ENCODE assay signal across 7 cellular contexts in the genomic region with DNA sequence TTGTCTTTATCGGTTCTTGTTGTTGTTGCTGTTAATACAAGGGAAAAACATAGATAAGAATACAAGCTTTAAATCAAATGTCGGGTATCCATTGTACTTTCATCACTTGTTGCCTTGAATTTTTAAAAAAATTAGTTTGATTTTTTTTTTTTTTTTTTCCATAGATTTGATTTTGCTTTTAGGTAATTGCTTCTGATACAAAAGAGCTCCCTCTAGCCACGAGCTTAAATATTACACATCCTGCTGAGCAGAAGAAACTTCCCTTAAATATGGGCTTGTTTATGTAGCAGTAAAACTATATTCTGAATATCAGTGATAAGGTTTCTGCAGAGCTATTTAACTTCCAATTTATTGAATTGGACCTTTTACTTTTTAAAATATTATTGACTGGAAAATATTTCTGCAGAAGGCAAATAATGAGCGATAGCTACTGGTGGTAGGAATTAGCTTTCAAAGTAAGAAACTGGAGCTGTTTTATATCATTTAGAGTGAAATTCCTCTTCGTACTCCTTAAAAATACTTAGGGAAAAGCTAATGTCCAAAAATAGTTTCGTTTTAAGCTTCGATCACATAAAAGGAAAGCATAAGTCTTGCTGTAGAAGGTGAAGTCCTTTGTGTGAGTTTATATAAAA.
DNase-seq lines count a peak whose midpoint lies in the region; TF ChIP-seq lines count a peak whose summit lies in the region.

No MANE protein-coding gene starts in this region.

- no peak overlapping the region for H3K4me3 ChIP-seq in HAP-1
- H3K4me3 ChIP-seq in esophagus squamous epithelium, result no peak overlapping the region
- no peak overlapping the region for H3K4me3 ChIP-seq in smooth muscle cell

- no peak overlapping the region for H3K27ac ChIP-seq in esophagus squamous epithelium
- H3K27ac ChIP-seq in smooth muscle cell (ENCODE audit: low read depth), result no peak overlapping the region

- H3K36me3 ChIP-seq in HAP-1 (replicated peaks), result no peaks in the 10 kb centered on the region
- no peaks in the 10 kb centered on the region for H3K36me3 ChIP-seq in esophagus squamous epithelium
- no peaks in the 10 kb centered on the region for H3K36me3 ChIP-seq in smooth muscle cell (ENCODE audit: low read depth)

- H3K4me1 ChIP-seq in HAP-1 (no peaks in the 10 kb centered on the region), esophagus squamous epithelium (no peaks in the 10 kb centered on the region), smooth muscle cell (ENCODE audit: low read depth) (no peaks in the 10 kb centered on the region)

- H3K9me3 ChIP-seq in HAP-1 (no peaks in the 10 kb centered on the region), esophagus squamous epithelium (no peaks in the 10 kb centered on the region), smooth muscle cell (replicated peaks; ENCODE audit: low read depth) (peaks cover 6% of the 10 kb centered on the region)

- H3F3A ChIP-seq in smooth muscle cell (ENCODE audit: low read depth), result no peaks in the 10 kb centered on the region

- no peaks in the 10 kb centered on the region for H3K27me3 ChIP-seq in HAP-1 (ENCODE audit: low read depth)
- no peaks in the 10 kb centered on the region for H3K27me3 ChIP-seq in esophagus squamous epithelium
- H3K27me3 ChIP-seq in smooth muscle cell (ENCODE audit: low read depth), result no peaks in the 10 kb centered on the region

- peak; percentile 53 for TF ChIP-seq CTCF in GM10248 (IDR thresholded peaks at IDR 0.05; ENCODE audit: control extremely low read depth, extremely low read depth, low read depth, missing control alignments)
- TF ChIP-seq CTCF in esophagus squamous epithelium (IDR thresholded peaks at IDR 0.05), result peak in 4 of 6 experiments; percentile 9 to 41 (median 35)
- TF ChIP-seq CTCF in smooth muscle cell (IDR thresholded peaks at IDR 0.05; ENCODE audit: borderline replicate concordance, insufficient read depth, poor library complexity, severe bottlenecking), result peak; percentile 70

- intact Hi-C loops in esophagus squamous epithelium (cut with DNase I), result no loop called here

- CTCF ChIA-PET in GM10248 (lab: Yijun Ruan, JAX), result interaction anchor here (1.1 to 3.5 kb wide), 5 partner anchors 10 to 1139 kb away, joined by 3 to 15 read pairs (median 5); no protein-coding TSS in a partner anchor

- POLR2A ChIA-PET in GM10248 (lab: Yijun Ruan, JAX), result no interaction called here

- no peak overlapping the region for H3K4me2 ChIP-seq in smooth muscle cell

- WGBS in esophagus squamous epithelium, 2 donors, result 49 to 60% methylated on average over 7 of the region's 7 CpGs
- WGBS in smooth muscle cell (ENCODE audit: low lambda C conversion rate), result 55% methylated on average over 7 of the region's 7 CpGs

- no peak overlapping the region for H3K9ac ChIP-seq in smooth muscle cell (ENCODE audit: low read depth)

- in situ Hi-C loops in HAP-1 (cut with MboI; ENCODE audit: low sequenced_read_pairs), result no loop called here

- TF ChIP-seq POLR2A in esophagus squamous epithelium (IDR thresholded peaks at IDR 0.05), result no peak

- H3K79me2 ChIP-seq in smooth muscle cell (ENCODE audit: low read depth), result no peaks in the 10 kb centered on the region

- H2AFZ ChIP-seq in smooth muscle cell (ENCODE audit: low read depth), result peak overlapping the region; percentile 79

- H4K20me1 ChIP-seq in smooth muscle cell (ENCODE audit: low read depth), result no peaks in the 10 kb centered on the region

- DNase-seq in GM10248 (ENCODE audit: extremely low spot score) (peak; percentile 14), HAP-1 (ENCODE audit: low spot score in 2 of 2) (peak; percentile 14 to 35), NCI-H524 treated with DMSO at 0.1 percent for 48 hours (lab: John Stamatoyannopoulos, UW) (peak; percentile 23), esophagus squamous epithelium (lab: John Stamatoyannopoulos, UW) (no peak), smooth muscle cell (lab: John Stamatoyannopoulos, UW; ENCODE audit: unreplicated experiment) (no peak), cortex of kidney (lab: John Stamatoyannopoulos, UW) (no peak), GF-D8 (lab: John Stamatoyannopoulos, UW) (no peak)

Comparison
In these comparisons a context has a peak if more than half of its experiments do, and no peak if none do; other contexts are left out.
1. DNase-seq: peak in GM10248 (single experiment), HAP-1 (2 of 2) and NCI-H524 treated with DMSO at 0.1 percent for 48 hours (single experiment); none in esophagus squamous epithelium (single experiment), smooth muscle cell (single experiment), cortex of kidney (single experiment) and GF-D8 (single experiment).
2. Peak in every context shown above with its lines, with median percentiles within 50 percentile points of each other: CTCF ChIP-seq.